Comparison of ENCODE assay signal across 9 cellular contexts in genomic region chr3:16550676-16551341, GRCh38. TPM values are rescaled to one million over a fixed set of nuclear protein-coding genes. Genes with fewer than 3 reads are reported as not detected.
DNase-seq lines count a peak whose midpoint lies in the region; ATAC-seq and TF ChIP-seq lines count a peak whose summit lies in the region.
"Had no signal": no experiment of that assay in that cellular context is flagged by ENCODE, and none has a peak within 500 bp of the region (broad histone marks: within the 10 kb centered on the region; RNA-seq: fewer than 3 reads in every experiment).

No MANE protein-coding gene starts in this region.

- no peaks in the 10 kb centered on the region for H3K9me3 Mint-ChIP-seq in activated T-helper 1 cell treated with anti-CD3 and anti-CD28 coated beads, Interleukin-12 subunit alpha, Interleukin-12 subunit beta, Interleukin-2, Interleukin-4 antibody, amounts not matched to agents 30 ng/mL and 10 ng/mL and 1 ng/mL, durations not matched to agents 14 hours and 24 hours and 36 hours

- no peak overlapping the region for H3K4me3 Mint-ChIP-seq in activated T-helper 1 cell treated with anti-CD3 and anti-CD28 coated beads, Interleukin-12 subunit alpha, Interleukin-12 subunit beta, Interleukin-2, Interleukin-4 antibody, amounts not matched to agents 30 ng/mL and 10 ng/mL and 1 ng/mL, durations not matched to agents 14 hours and 24 hours and 36 hours

- no peak overlapping the region for H3K27ac ChIP-seq in suprapubic skin

- peak overlapping the region; percentile 71 for H3K27ac Mint-ChIP-seq in activated T-helper 1 cell treated with anti-CD3 and anti-CD28 coated beads, Interleukin-12 subunit alpha, Interleukin-12 subunit beta, Interleukin-2, Interleukin-4 antibody, amounts not matched to agents 30 ng/mL and 10 ng/mL and 1 ng/mL, durations not matched to agents 14 hours and 24 hours and 36 hours

- TF ChIP-seq CTCF in fibroblast of villous mesenchyme (IDR thresholded peaks at IDR 0.05; ENCODE audit: insufficient read depth, low read depth, low read length) = peak; percentile 88
- peak; percentile 79 to 94 for TF ChIP-seq CTCF in suprapubic skin (IDR thresholded peaks at IDR 0.05)

- peaks cover 27% of the 10 kb centered on the region for H3K4me1 Mint-ChIP-seq in activated T-helper 1 cell treated with anti-CD3 and anti-CD28 coated beads, Interleukin-12 subunit alpha, Interleukin-12 subunit beta, Interleukin-2, Interleukin-4 antibody, amounts not matched to agents 30 ng/mL and 10 ng/mL and 1 ng/mL, durations not matched to agents 14 hours and 24 hours and 36 hours (ENCODE audit: low read depth)

- H3K4me1 ChIP-seq in suprapubic skin = peaks cover 11% of the 10 kb centered on the region

- H3K36me3 Mint-ChIP-seq in activated T-helper 1 cell treated with anti-CD3 and anti-CD28 coated beads, Interleukin-12 subunit alpha, Interleukin-12 subunit beta, Interleukin-2, Interleukin-4 antibody, amounts not matched to agents 30 ng/mL and 10 ng/mL and 1 ng/mL, durations not matched to agents 14 hours and 24 hours and 36 hours (ENCODE audit: low read depth) = no peaks in the 10 kb centered on the region

- peaks cover 6% of the 10 kb centered on the region for H3K27me3 Mint-ChIP-seq in activated T-helper 1 cell treated with anti-CD3 and anti-CD28 coated beads, Interleukin-12 subunit alpha, Interleukin-12 subunit beta, Interleukin-2, Interleukin-4 antibody, amounts not matched to agents 30 ng/mL and 10 ng/mL and 1 ng/mL, durations not matched to agents 14 hours and 24 hours and 36 hours (ENCODE audit: insufficient read depth)

- peak; percentile 76 for ATAC-seq in GM21576 (IDR thresholded peaks at IDR 0.05; ENCODE audit: unreplicated experiment)

- TF ChIP-seq POLR2A in suprapubic skin (IDR thresholded peaks at IDR 0.05) = no peak

- 14% methylated on average over 7 of the region's 7 CpGs for WGBS in suprapubic skin

- H3K27me3 ChIP-seq in suprapubic skin = no peaks in the 10 kb centered on the region

- H3K36me3 ChIP-seq in suprapubic skin = no peaks in the 10 kb centered on the region

- H3K9me3 ChIP-seq in suprapubic skin = no peaks in the 10 kb centered on the region

- H3K4me3 ChIP-seq in fibroblast of villous mesenchyme (ENCODE audit: low read depth, low read length) (no peak overlapping the region), suprapubic skin (peak overlapping the region; percentile 17)

- intact Hi-C loops in activated T-helper 1 cell treated with anti-CD3 and anti-CD28 coated beads, Interleukin-12 subunit alpha, Interleukin-12 subunit beta, Interleukin-2, Interleukin-4 antibody, amounts not matched to agents 30 ng/mL and 10 ng/mL and 1 ng/mL, durations not matched to agents 14 hours and 24 hours and 36 hours (cut with micrococcal nuclease) = loop anchor here (1.0 to 5.0 kb wide), 10 partner anchors 39 to 503 kb away; no protein-coding TSS in a partner anchor

- TF ChIP-seq EP300 in suprapubic skin (IDR thresholded peaks at IDR 0.05) = no peak

- peak; percentile 68 for DNase-seq in DMS53 (lab: John Stamatoyannopoulos, UW)
- DNase-seq in KG1 (lab: John Stamatoyannopoulos, UW) = peak; percentile 83
- peak; percentile 72 for DNase-seq in RPMI8226
- peak; percentile 67 for DNase-seq in activated T-helper 1 cell treated with anti-CD3 and anti-CD28 coated beads, Interleukin-12 subunit alpha, Interleukin-12 subunit beta, Interleukin-2, Interleukin-4 antibody, amounts not matched to agents 30 ng/mL and 10 ng/mL and 1 ng/mL, durations not matched to agents 14 hours and 24 hours and 36 hours (ENCODE audit: low spot score)
- DNase-seq in fibroblast of villous mesenchyme (ENCODE audit: low read depth) = peak; percentile 90
- DNase-seq in occipital lobe (lab: John Stamatoyannopoulos, UW) = peak; percentile 57
- DNase-seq in suprapubic skin (ENCODE audit: low spot score in 2 of 2) = peak; percentile 79 to 84

RNA-seq across cellular contexts. Expression of gene RFTN1, which starts 37.3 kb away (rescaled TPM):
- total RNA-seq in activated T-helper 1 cell treated with anti-CD3 and anti-CD28 coated beads, Interleukin-12 subunit alpha, Interleukin-12 subunit beta, Interleukin-2, Interleukin-4 antibody, amounts not matched to agents 30 ng/mL and 10 ng/mL and 1 ng/mL, durations not matched to agents 14 hours and 24 hours and 36 hours = 97.6 and 97.8 TPM in 2 replicates
- total RNA-seq in fibroblast of villous mesenchyme = 73.0 and 74.7 TPM in 2 replicates
- 6.4 TPM for total RNA-seq in occipital lobe
- 10 to 100 TPM; 10.3 to 26.9 (median 22.3) TPM for total RNA-seq in suprapubic skin

RNA-seq across cellular contexts. Expression of gene DAZL, which starts 54.4 kb away (rescaled TPM):
- total RNA-seq in activated T-helper 1 cell treated with anti-CD3 and anti-CD28 coated beads, Interleukin-12 subunit alpha, Interleukin-12 subunit beta, Interleukin-2, Interleukin-4 antibody, amounts not matched to agents 30 ng/mL and 10 ng/mL and 1 ng/mL, durations not matched to agents 14 hours and 24 hours and 36 hours = 0.10 TPM in 2 replicates
- not detected in 2 replicates for total RNA-seq in fibroblast of villous mesenchyme
- not detected for total RNA-seq in occipital lobe
- under 1 TPM in 1 of 4 donors, not detected in 3; 0.25 TPM for total RNA-seq in suprapubic skin
- total RNA-seq: temporal lobe had no signal
